ENCODE assay signal across 1 cellular context in genomic region chr3:132659370-132660055, GRCh38.
TF ChIP-seq lines count a peak whose summit lies in the region.

TSS of gene ACAD11 (minus strand) at chr3:132659809. CDS start at chr3:132659751, 58 bp downstream.

TF ChIP-seq in GM12878, 131 proteins besides CTCF, POLR2A, EP300 and RAD21 (continued from another document and continues in another):
- TF ChIP-seq SP1 (IDR thresholded peaks at IDR 0.05; ENCODE audit: low read depth, low read length) (no peak), MYC (IDR thresholded peaks at IDR 0.05; ENCODE audit: insufficient read depth, insufficient read length, insufficient replicate concordance, low read length, severe bottlenecking) (peak; percentile 25), MTA3 (IDR thresholded peaks at IDR 0.05; ENCODE audit: borderline replicate concordance, low read length) (no peak), ATF7 (IDR thresholded peaks at IDR 0.05; ENCODE audit: low read depth) (no peak), USF1 (IDR thresholded peaks at IDR 0.05; ENCODE audit: borderline replicate concordance, extremely low read length, insufficient read depth, low read depth, low read length) (no peak), IKZF1 (conservative IDR thresholded peaks at IDR 0.05) (peak; percentile 66), USF2 (IDR thresholded peaks at IDR 0.05; ENCODE audit: borderline replicate concordance, low read depth, low read length) (no peak), YY1 (IDR thresholded peaks at IDR 0.05; ENCODE audit: low read depth, low read length) (0 out of 2 replicates have a peak, but pooled peaks have one; percentile 2), GATAD2B (conservative IDR thresholded peaks at IDR 0.05; ENCODE audit: low read depth) (0 out of 2 replicates have a peak, but pooled peaks have one; percentile 17), TARDBP (IDR thresholded peaks at IDR 0.05; ENCODE audit: borderline replicate concordance) (no peak), IRF5 (IDR thresholded peaks at IDR 0.05; ENCODE audit: borderline replicate concordance) (no peak), TCF7 (IDR thresholded peaks at IDR 0.05; ENCODE audit: borderline replicate concordance) (no peak), CREM (IDR thresholded peaks at IDR 0.05; ENCODE audit: low read depth) (no peak; the same call in 1 of the 2 replicates), RCOR1 (conservative IDR thresholded peaks at IDR 0.05; ENCODE audit: low read depth, low read length) (no peak), CHD2 (IDR thresholded peaks at IDR 0.05; ENCODE audit: borderline replicate concordance, low read depth, low read length) (no peak), ZNF274 (IDR thresholded peaks at IDR 0.05; ENCODE audit: insufficient read depth, insufficient read length) (no peak), TCF12 (IDR thresholded peaks at IDR 0.05; ENCODE audit: low read depth, low read length) (no peak), EED (IDR thresholded peaks at IDR 0.05; ENCODE audit: low read depth) (peak; percentile 54; the same call in 1 of the 2 replicates), HCFC1 (IDR thresholded peaks at IDR 0.05; ENCODE audit: low read length) (no peak), MEF2B (IDR thresholded peaks at IDR 0.05; ENCODE audit: partially characterized antibody, poor library complexity, severe bottlenecking) (peak; percentile 63), PAX5 (IDR thresholded peaks at IDR 0.05; ENCODE audit: borderline replicate concordance, low read depth, low read length) (0 out of 2 replicates have a peak, but pooled peaks have one; percentile 7), IKZF2 (IDR thresholded peaks at IDR 0.05) (peak; percentile 68 to 74), BACH1 (IDR thresholded peaks at IDR 0.05; ENCODE audit: borderline replicate concordance) (no peak; the same call in 1 of the 2 replicates), BHLHE40 (IDR thresholded peaks at IDR 0.05; ENCODE audit: borderline replicate concordance in 1 of 2, low read depth in 2 of 2, low read length in 1 of 2) (peak in 1 of 2 experiments; percentile 10; a peak in 1 of 4 replicates), SMC3 (IDR thresholded peaks at IDR 0.05; ENCODE audit: borderline replicate concordance, low read length) (no peak; the same call in 1 of the 2 replicates), BCLAF1 (IDR thresholded peaks at IDR 0.05) (no peak), MAX (IDR thresholded peaks at IDR 0.05; ENCODE audit: low read depth, low read length) (no peak; the same call in none of the 2 replicates), MTA2 (IDR thresholded peaks at IDR 0.05; ENCODE audit: low read depth) (peak; percentile 21; the same call in 1 of the 2 replicates), ZBTB40 (IDR thresholded peaks at IDR 0.05; ENCODE audit: borderline replicate concordance) (no peak), RB1 (IDR thresholded peaks at IDR 0.05; ENCODE audit: borderline replicate concordance) (no peak), CHD4 (IDR thresholded peaks at IDR 0.05) (no peak), NFIC (IDR thresholded peaks at IDR 0.05; ENCODE audit: low read depth, low read length) (no peak), PKNOX1 (IDR thresholded peaks at IDR 0.05) (no peak), HSF1 (IDR thresholded peaks at IDR 0.05; ENCODE audit: low read depth, low read length) (no peak), KLF5 (IDR thresholded peaks at IDR 0.05; ENCODE audit: partially characterized antibody) (no peak), ZBTB11 (CRISPR knock-in tag; IDR thresholded peaks at IDR 0.05) (no peak), PAX8 (IDR thresholded peaks at IDR 0.05) (no peak), MYB (IDR thresholded peaks at IDR 0.05; ENCODE audit: borderline replicate concordance, low read depth, low read length) (no peak), IRF4 (IDR thresholded peaks at IDR 0.05; ENCODE audit: low read depth, low read length) (no peak), NKRF (conservative IDR thresholded peaks at IDR 0.05) (no peak; the same call in 1 of the 2 replicates), ZZZ3 (IDR thresholded peaks at IDR 0.05; ENCODE audit: control insufficient read depth, insufficient read length, low read depth) (no peak), ZNF207 (IDR thresholded peaks at IDR 0.05; ENCODE audit: borderline replicate concordance) (no peak), SPI1 (IDR thresholded peaks at IDR 0.05; ENCODE audit: borderline replicate concordance, insufficient read depth, low read depth, low read length) (no peak), HDAC2 (IDR thresholded peaks at IDR 0.05) (no peak), HDGF (IDR thresholded peaks at IDR 0.05) (0 out of 2 replicates have a peak, but pooled peaks have one; percentile 48), MEF2A (IDR thresholded peaks at IDR 0.05; ENCODE audit: insufficient read depth, low read depth, low read length) (no peak)
